ENCODE assay signal across 21 cellular contexts in the genomic region with DNA sequence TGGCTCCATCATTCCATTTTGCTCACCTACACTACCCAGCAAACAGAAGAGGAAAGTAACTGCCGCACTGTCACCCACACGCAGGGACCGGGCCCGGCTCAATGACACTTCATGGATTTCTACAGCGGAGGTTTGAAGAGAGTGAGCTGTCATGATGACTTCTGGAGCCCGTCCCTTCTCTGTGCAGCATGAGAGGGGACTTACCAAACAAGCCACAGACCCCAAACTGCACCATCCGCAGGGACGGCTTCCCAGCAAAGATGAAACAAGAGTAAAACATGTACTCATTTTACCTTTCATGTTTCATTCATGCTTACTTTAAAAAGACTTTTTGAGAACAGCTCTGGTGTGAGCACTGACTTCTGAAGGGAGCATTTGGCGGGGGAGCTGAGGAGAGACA.
DNase-seq lines count a peak whose midpoint lies in the region; ATAC-seq and TF ChIP-seq lines count a peak whose summit lies in the region.
"Had no signal": no experiment of that assay in that cellular context is flagged by ENCODE, and none has a peak within 500 bp of the region (broad histone marks: within the 10 kb centered on the region; RNA-seq: fewer than 3 reads in every experiment).

No MANE protein-coding gene starts in this region.

- POLR2A ChIA-PET in activated CD8-positive, alpha-beta T cell treated with anti-CD3 and anti-CD28 coated beads for 36 hours (lab: Charles Lee): no interaction called here
- POLR2A ChIA-PET in activated CD8-positive, alpha-beta T cell treated with anti-CD3 and anti-CD28 coated beads, Interleukin-2, amount 10 ng/mL, durations not matched to agents 7 days and 5 days (lab: Charles Lee): no interaction called here

- 97% methylated on average over 9 of the region's 9 CpGs for WGBS in mesenchymal stem cell

- DNase-seq in activated CD8-positive, alpha-beta T cell treated with anti-CD3 and anti-CD28 coated beads for 36 hours: peak; percentile 22
- no peak for DNase-seq in activated CD8-positive, alpha-beta T cell treated with anti-CD3 and anti-CD28 coated beads, Interleukin-2, amount 10 ng/mL, durations not matched to agents 7 days and 5 days
- DNase-seq in coronary artery (ENCODE audit: low spot score): no peak
- DNase-seq in mesenchymal stem cell: no peak
- DNase-seq in thoracic aorta (ENCODE audit: low spot score): no peak
- DNase-seq in effector CD8-positive, alpha-beta T cell (lab: John Stamatoyannopoulos, UW): no peak
- DNase-seq: Caco-2; CD4-positive, alpha-beta T cell; DMS153; GDM1; HFFc6; NCI-H1417 treated with DMSO at 0.1 percent for 48 hours; NCI-H187 treated with DMSO at 0.1 percent for 48 hours; NCI-H226; NCI-H524 treated with DMSO at 0.1 percent for 48 hours; PC-9 had no signal

- H3K14ac ChIP-seq in mesenchymal stem cell (ENCODE audit: low read length in 2 of 2): no peak overlapping the region

- H3K27me3 Mint-ChIP-seq in activated CD8-positive, alpha-beta T cell treated with anti-CD3 and anti-CD28 coated beads for 36 hours: peaks cover 3% of the 10 kb centered on the region
- H3K27me3 Mint-ChIP-seq in activated CD8-positive, alpha-beta T cell treated with anti-CD3 and anti-CD28 coated beads, Interleukin-2, amount 10 ng/mL, durations not matched to agents 7 days and 5 days (ENCODE audit: low read depth): peaks cover 9% of the 10 kb centered on the region
- H3K27me3 Mint-ChIP-seq: B cell had no signal

- H3K79me1 ChIP-seq in mesenchymal stem cell (replicated peaks; ENCODE audit: low read length, poor library complexity, severe bottlenecking): no peaks in the 10 kb centered on the region

- TF ChIP-seq CTCF in activated CD8-positive, alpha-beta T cell treated with anti-CD3 and anti-CD28 coated beads for 36 hours (IDR thresholded peaks at IDR 0.05): no peak
- no peak for TF ChIP-seq CTCF in coronary artery (IDR thresholded peaks at IDR 0.05)
- no peak for TF ChIP-seq CTCF in thoracic aorta (IDR thresholded peaks at IDR 0.05)

- H3K9me3 Mint-ChIP-seq in activated CD8-positive, alpha-beta T cell treated with anti-CD3 and anti-CD28 coated beads for 36 hours: no peaks in the 10 kb centered on the region
- no peaks in the 10 kb centered on the region for H3K9me3 Mint-ChIP-seq in activated CD8-positive, alpha-beta T cell treated with anti-CD3 and anti-CD28 coated beads, Interleukin-2, amount 10 ng/mL, durations not matched to agents 7 days and 5 days (ENCODE audit: insufficient read depth)
- H3K9me3 Mint-ChIP-seq: CD4-positive, alpha-beta T cell; HFFc6 had no signal

- no peak overlapping the region for H4K8ac ChIP-seq in mesenchymal stem cell (ENCODE audit: low read length)

- H3K4me2 ChIP-seq in mesenchymal stem cell (ENCODE audit: low read length, poor library complexity, severe bottlenecking): no peak overlapping the region
- H3K4me2 ChIP-seq: KMS-11, PC-9 had no signal

- H3K4me1 Mint-ChIP-seq in activated CD8-positive, alpha-beta T cell treated with anti-CD3 and anti-CD28 coated beads for 36 hours (ENCODE audit: low read depth): no peaks in the 10 kb centered on the region
- no peaks in the 10 kb centered on the region for H3K4me1 Mint-ChIP-seq in activated CD8-positive, alpha-beta T cell treated with anti-CD3 and anti-CD28 coated beads, Interleukin-2, amount 10 ng/mL, durations not matched to agents 7 days and 5 days (ENCODE audit: low read depth)

- no peak overlapping the region for H3K4me3 ChIP-seq in coronary artery
- no peak overlapping the region for H3K4me3 ChIP-seq in mesenchymal stem cell (ENCODE audit: insufficient read depth in 1 of 2, low read depth in 1 of 2, low read length in 2 of 2)
- H3K4me3 ChIP-seq in thoracic aorta: no peak overlapping the region
- H3K4me3 ChIP-seq: PC-9 had no signal

- no peak overlapping the region for H3K4me3 Mint-ChIP-seq in activated CD8-positive, alpha-beta T cell treated with anti-CD3 and anti-CD28 coated beads for 36 hours
- H3K4me3 Mint-ChIP-seq in activated CD8-positive, alpha-beta T cell treated with anti-CD3 and anti-CD28 coated beads, Interleukin-2, amount 10 ng/mL, durations not matched to agents 7 days and 5 days: no peak overlapping the region
- H3K4me3 Mint-ChIP-seq: B cell; CD4-positive, alpha-beta T cell; HFFc6 had no signal

- H3K27me3 ChIP-seq in mesenchymal stem cell (ENCODE audit: control insufficient read depth in 1 of 2, insufficient read depth in 1 of 2, low read length in 2 of 2): no peaks in the 10 kb centered on the region
- no peaks in the 10 kb centered on the region for H3K27me3 ChIP-seq in thoracic aorta (replicated peaks; ENCODE audit: insufficient read depth)

- peak; percentile 58 for ATAC-seq in activated CD8-positive, alpha-beta T cell treated with anti-CD3 and anti-CD28 coated beads for 36 hours
- no peak for ATAC-seq in activated CD8-positive, alpha-beta T cell treated with anti-CD3 and anti-CD28 coated beads, Interleukin-2, amount 10 ng/mL, durations not matched to agents 7 days and 5 days
- no peak for ATAC-seq in thoracic aorta (ENCODE audit: insufficient number of reproducible peaks, low FRiP score, low read depth)
- ATAC-seq in GM21825 (IDR thresholded peaks at IDR 0.05; ENCODE audit: unreplicated experiment): no peak
- no peak for ATAC-seq in GM19328 (IDR thresholded peaks at IDR 0.05; ENCODE audit: unreplicated experiment)

- no peak overlapping the region for H3K9ac ChIP-seq in mesenchymal stem cell (ENCODE audit: low read length)
- H3K9ac ChIP-seq: KMS-11 had no signal

- H3K36me3 Mint-ChIP-seq in activated CD8-positive, alpha-beta T cell treated with anti-CD3 and anti-CD28 coated beads for 36 hours (ENCODE audit: low read depth): no peaks in the 10 kb centered on the region
- no peaks in the 10 kb centered on the region for H3K36me3 Mint-ChIP-seq in activated CD8-positive, alpha-beta T cell treated with anti-CD3 and anti-CD28 coated beads, Interleukin-2, amount 10 ng/mL, durations not matched to agents 7 days and 5 days (ENCODE audit: low read depth)

- no peak overlapping the region for H3K27ac Mint-ChIP-seq in activated CD8-positive, alpha-beta T cell treated with anti-CD3 and anti-CD28 coated beads for 36 hours
- no peak overlapping the region for H3K27ac Mint-ChIP-seq in activated CD8-positive, alpha-beta T cell treated with anti-CD3 and anti-CD28 coated beads, Interleukin-2, amount 10 ng/mL, durations not matched to agents 7 days and 5 days
- H3K27ac Mint-ChIP-seq: B cell; CD4-positive, alpha-beta T cell; HFFc6 had no signal

- no peak overlapping the region for H2AK5ac ChIP-seq in mesenchymal stem cell (ENCODE audit: low read length, severe bottlenecking)

- H3K27ac ChIP-seq in coronary artery (peak overlapping the region; percentile 30 to 89), mesenchymal stem cell (ENCODE audit: low read length, poor library complexity, severe bottlenecking) (no peak overlapping the region), thoracic aorta (peak overlapping the region; percentile 78 to 85)
- H3K27ac ChIP-seq: 22Rv1, KMS-11, PC-9 had no signal

- no peak overlapping the region for H2BK5ac ChIP-seq in mesenchymal stem cell (ENCODE audit: low read depth, low read length, poor library complexity, severe bottlenecking)

- H4K91ac ChIP-seq in mesenchymal stem cell (ENCODE audit: low read length): no peak overlapping the region

- peaks cover 14% of the 10 kb centered on the region for H3K4me1 ChIP-seq in mesenchymal stem cell (ENCODE audit: control insufficient read depth, insufficient read depth, low read depth, low read length)
- peaks cover 41 to 98% of the 10 kb centered on the region in 2 donors for H3K4me1 ChIP-seq in thoracic aorta (ENCODE audit: control insufficient read depth in 1 of 2, low read depth in 2 of 2)
- H3K4me1 ChIP-seq: Caco-2 had no signal

- intact Hi-C loops in activated CD8-positive, alpha-beta T cell treated with anti-CD3 and anti-CD28 coated beads for 36 hours (cut with micrococcal nuclease): no loop called here

- no peak overlapping the region for H3K4ac ChIP-seq in mesenchymal stem cell (ENCODE audit: low read depth in 1 of 2, low read length in 2 of 2)

- no peak overlapping the region for H3K18ac ChIP-seq in mesenchymal stem cell (ENCODE audit: low read depth in 1 of 2, low read length in 2 of 2)

- H3K9me3 ChIP-seq in mesenchymal stem cell (ENCODE audit: control insufficient read depth, low read length): no peaks in the 10 kb centered on the region
- H3K9me3 ChIP-seq in thoracic aorta: no peaks in the 10 kb centered on the region
- H3K9me3 ChIP-seq: Caco-2 had no signal

- H3K23ac ChIP-seq in mesenchymal stem cell (ENCODE audit: low read length in 2 of 2): no peak overlapping the region

- CTCF ChIA-PET in activated CD8-positive, alpha-beta T cell treated with anti-CD3 and anti-CD28 coated beads for 36 hours (lab: Charles Lee): no interaction called here
- CTCF ChIA-PET in activated CD8-positive, alpha-beta T cell treated with anti-CD3 and anti-CD28 coated beads, Interleukin-2, amount 10 ng/mL, durations not matched to agents 7 days and 5 days (lab: Charles Lee): no interaction called here

- H3K36me3 ChIP-seq in mesenchymal stem cell (ENCODE audit: control insufficient read depth in 1 of 2, insufficient read depth in 2 of 2, low read depth in 1 of 2, low read length in 2 of 2) (peaks cover 27 to 71% of the 10 kb centered on the region in 2 experiments), thoracic aorta (no peaks in the 10 kb centered on the region)

- H2BK12ac ChIP-seq in mesenchymal stem cell (ENCODE audit: low read length in 2 of 2): no peak overlapping the region

- H2AFZ ChIP-seq in mesenchymal stem cell (ENCODE audit: low read depth, low read length): no peak overlapping the region
- H2AFZ ChIP-seq: PC-9 had no signal

- peak overlapping the region; percentile 21 for H2BK15ac ChIP-seq in mesenchymal stem cell (ENCODE audit: low read depth, poor library complexity, severe bottlenecking)

- H2BK120ac ChIP-seq in mesenchymal stem cell (ENCODE audit: low read depth, low read length): no peak overlapping the region
